8 cellular contexts compared by ENCODE assay signal in genomic region chr12:132986885-132987225, GRCh38. TPM values are rescaled to one million over a fixed set of nuclear protein-coding genes. Genes with fewer than 3 reads are reported as not detected.
DNase-seq lines count a peak whose midpoint lies in the region; ATAC-seq and TF ChIP-seq lines count a peak whose summit lies in the region.

No MANE protein-coding gene starts in this region.

- TF ChIP-seq CTCF in choroid plexus epithelial cell (conservative IDR thresholded peaks at IDR 0.05; ENCODE audit: low read depth, low read length) = no peak

- peaks cover 57% of the 10 kb centered on the region for H3K36me3 Mint-ChIP-seq in T-helper 1 cell treated with Interleukin-12 subunit alpha and Interleukin-12 subunit beta and Interleukin-4 antibody, amounts not matched to agents 30 μg/mL and 1 μg/mL, for 36 hours (ENCODE audit: low read depth)
- H3K36me3 Mint-ChIP-seq in naive B cell = peaks cover 15 to 29% of the 10 kb centered on the region in 2 donors

- peaks cover 60% of the 10 kb centered on the region for H3K9me3 Mint-ChIP-seq in T-helper 1 cell treated with Interleukin-12 subunit alpha and Interleukin-12 subunit beta and Interleukin-4 antibody, amounts not matched to agents 30 μg/mL and 1 μg/mL, for 36 hours
- H3K9me3 Mint-ChIP-seq in naive B cell = peaks cover 7 to 20% (median 15%) of the 10 kb centered on the region in 7 donors

- H3K9me3 ChIP-seq in MG63 = peaks cover 20% of the 10 kb centered on the region

- H3K4me3 ChIP-seq in MG63 (peak overlapping the region; percentile 70), choroid plexus epithelial cell (ENCODE audit: low read depth, low read length) (peak overlapping the region; percentile 77)

- H3K36me3 ChIP-seq in MG63 = peaks cover 24% of the 10 kb centered on the region

- no peaks in the 10 kb centered on the region for H3K27me3 Mint-ChIP-seq in T-helper 1 cell treated with Interleukin-12 subunit alpha and Interleukin-12 subunit beta and Interleukin-4 antibody, amounts not matched to agents 30 μg/mL and 1 μg/mL, for 36 hours (ENCODE audit: low read depth)
- H3K27me3 Mint-ChIP-seq in naive B cell = peaks cover 0 to 5% (median 4%) of the 10 kb centered on the region in 3 donors

- DNase-seq in T-helper 1 cell (no peak), MG63 (no peak), choroid plexus epithelial cell (ENCODE audit: low read depth) (peak; percentile 42), naive B cell (no peak)
- DNase-seq in stimulated activated CD4-positive, alpha-beta T cell treated with anti-CD3 and anti-CD28 coated beads, Interleukin-4, amount 100 ng/mL, for 24 hours = no peak
- no peak for DNase-seq in central memory CD4-positive, alpha-beta T cell

- peak overlapping the region; percentile 92 for H3K4me3 Mint-ChIP-seq in T-helper 1 cell treated with Interleukin-12 subunit alpha and Interleukin-12 subunit beta and Interleukin-4 antibody, amounts not matched to agents 30 μg/mL and 1 μg/mL, for 36 hours
- H3K4me3 Mint-ChIP-seq in naive B cell = peak overlapping the region; percentile 92 to 98 (median 96)

- no peaks in the 10 kb centered on the region for H3K27me3 ChIP-seq in MG63

- ATAC-seq in naive B cell (ENCODE audit: low read depth in 2 of 2) (peak in 1 of 2 donors; percentile 5), HG03135 (IDR thresholded peaks at IDR 0.05; ENCODE audit: unreplicated experiment) (no peak)

- H3K27ac Mint-ChIP-seq in T-helper 1 cell treated with Interleukin-12 subunit alpha and Interleukin-12 subunit beta and Interleukin-4 antibody, amounts not matched to agents 30 μg/mL and 1 μg/mL, for 36 hours = peak overlapping the region; percentile 86
- H3K27ac Mint-ChIP-seq in naive B cell = peak overlapping the region; percentile 71 to 98 (median 96)

- H3K4me1 Mint-ChIP-seq in T-helper 1 cell treated with Interleukin-12 subunit alpha and Interleukin-12 subunit beta and Interleukin-4 antibody, amounts not matched to agents 30 μg/mL and 1 μg/mL, for 36 hours (ENCODE audit: low read depth) = peaks cover 18% of the 10 kb centered on the region
- peaks cover 26 to 45% (median 43%) of the 10 kb centered on the region in 3 donors for H3K4me1 Mint-ChIP-seq in naive B cell

RNA-seq across cellular contexts. Expression of gene ZNF26, which starts 0.7 kb away (rescaled TPM):
- total RNA-seq in MG63 (2014; rRNA removed; shearing (Covaris generic); ENCODE audit: low replicate concordance) = 10.5 and 10.9 TPM in 2 replicates
- polyA plus RNA-seq in naive B cell (ENCODE audit: low read depth in 6 of 6) = 10 to 100 TPM; 13.3 to 29.2 (median 17.9) TPM

RNA-seq across cellular contexts. Expression of gene ZNF605, which starts 30.7 kb away (rescaled TPM):
- total RNA-seq in MG63 (2014; rRNA removed; shearing (Covaris generic); ENCODE audit: low replicate concordance) = 3.9 and 6.0 TPM in 2 replicates
- polyA plus RNA-seq in naive B cell (ENCODE audit: low read depth in 6 of 6) = 1 to 10 TPM in 5 of 6 donors, under 1 TPM in 1; 1.00 to 3.9 (median 2.1) TPM

RNA-seq across cellular contexts. Expression of gene ZNF84, which starts 50.5 kb away (rescaled TPM):
- 4.8 and 7.3 TPM in 2 replicates for total RNA-seq in MG63 (2014; rRNA removed; shearing (Covaris generic); ENCODE audit: low replicate concordance)
- polyA plus RNA-seq in naive B cell (ENCODE audit: low read depth in 6 of 6) = 10 to 100 TPM; 15.7 to 27.2 (median 20.7) TPM
